8 cellular contexts compared by ENCODE assay signal in genomic region chr10:6579193-6579903, GRCh38. TPM values are rescaled to one million over a fixed set of nuclear protein-coding genes. Genes with fewer than 3 reads are reported as not detected.
A peak's percentile ranks its signal among the peaks of the same experiment; 100 is the strongest.
DNase-seq lines count a peak whose midpoint lies in the region; ATAC-seq and TF ChIP-seq lines count a peak whose summit lies in the region.

No MANE protein-coding gene starts in this region.

- H3K27me3 Mint-ChIP-seq in memory B cell, result peaks cover 30% of the 10 kb centered on the region

- WGBS in thymus, result 9% methylated on average over 16 of the region's 16 CpGs

- in situ Hi-C loops in astrocyte of the spinal cord (cut with HindIII; ENCODE audit: low sequenced_read_pairs), result no loop called here

- H3K36me3 ChIP-seq in thymus (ENCODE audit: control insufficient read depth, insufficient read depth), result peaks cover 7% of the 10 kb centered on the region

- H3K9me3 Mint-ChIP-seq in memory B cell, result no peaks in the 10 kb centered on the region

- H3K4me1 Mint-ChIP-seq in memory B cell, result peaks cover 6% of the 10 kb centered on the region

- H3K27ac Mint-ChIP-seq in memory B cell, result no peak overlapping the region

- H3K4me3 ChIP-seq in astrocyte of the spinal cord (ENCODE audit: low read depth, low read length) (peak overlapping the region; percentile 44), thymus (ENCODE audit: low read length) (peak overlapping the region; percentile 98)

- peaks cover 39% of the 10 kb centered on the region for H3K4me1 ChIP-seq in thymus (ENCODE audit: control insufficient read depth, insufficient read depth, low read length)

- H3K27ac ChIP-seq in thymus (ENCODE audit: low read depth), result peak overlapping the region; percentile 81

- no peaks in the 10 kb centered on the region for H3K27me3 ChIP-seq in thymus (ENCODE audit: control insufficient read depth, insufficient read depth)

- no peak for TF ChIP-seq CTCF in astrocyte of the spinal cord (IDR thresholded peaks at IDR 0.05; ENCODE audit: low read depth, low read length)

- H3K36me3 Mint-ChIP-seq in memory B cell, result no peaks in the 10 kb centered on the region

- H3K9me3 ChIP-seq in thymus (ENCODE audit: control insufficient read depth), result no peaks in the 10 kb centered on the region

- peak; percentile 75 for DNase-seq in activated CD8-positive, alpha-beta memory T cell treated with anti-CD3 and anti-CD28 coated beads for 24 hours
- no peak for DNase-seq in activated CD8-positive, alpha-beta memory T cell treated with anti-CD3 and anti-CD28 coated beads, Interleukin-2, amount 50 U/mL, for 48 hours
- peak; percentile 1 for DNase-seq in astrocyte of the spinal cord (ENCODE audit: low read depth, low spot score)
- DNase-seq in memory B cell (ENCODE audit: low spot score in 2 of 2), result no peak
- DNase-seq in NCI-H1436 (lab: John Stamatoyannopoulos, UW), result no peak
- DNase-seq in T-helper 9 cell, result no peak
- DNase-seq in GM19240 (ENCODE audit: insufficient read length, low spot score), result no peak

- no peak for ATAC-seq in memory B cell (ENCODE audit: low read depth)

- peak overlapping the region; percentile 59 for H3K4me3 Mint-ChIP-seq in memory B cell

RNA-seq across cellular contexts. Expression of gene PRKCQ, which starts 0.7 kb away (rescaled TPM):
- polyA plus RNA-seq in thymus, result 18.1 TPM

Comparison
In these comparisons a context has a peak if more than half of its experiments do, and no peak if none do; other contexts are left out.
1. DNase-seq: peak in activated CD8-positive, alpha-beta memory T cell treated with anti-CD3 and anti-CD28 coated beads for 24 hours (single experiment) and astrocyte of the spinal cord (single experiment); none in activated CD8-positive, alpha-beta memory T cell treated with anti-CD3 and anti-CD28 coated beads, Interleukin-2, amount 50 U/mL, for 48 hours (single experiment), memory B cell (0 of 2), NCI-H1436 (single experiment), T-helper 9 cell (single experiment) and GM19240 (single experiment).